ENCODE assay signal across 5 cellular contexts in the genomic region with DNA sequence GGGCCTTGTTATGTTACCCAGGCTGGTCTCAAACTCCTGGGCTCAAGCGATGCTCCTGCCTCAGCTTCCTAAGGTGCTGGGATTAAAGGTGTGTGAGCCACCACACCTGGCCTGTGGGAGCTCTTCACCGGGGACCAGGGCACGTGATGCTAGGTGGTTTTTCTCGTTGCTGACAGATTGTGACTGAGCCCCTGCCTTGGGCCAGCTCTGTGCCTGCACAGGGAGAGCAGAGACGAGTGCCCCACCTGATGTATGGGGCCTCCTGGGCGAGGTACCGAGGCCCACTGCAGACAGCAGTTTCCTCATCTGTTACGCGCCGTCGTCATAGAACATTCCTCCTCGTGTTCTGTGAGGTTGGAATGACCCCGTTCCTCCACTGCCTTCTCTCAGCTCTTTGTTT.
"Had no signal": no experiment of that assay in that cellular context is flagged by ENCODE, and none has a peak within 500 bp of the region (broad histone marks: within the 10 kb centered on the region; RNA-seq: fewer than 3 reads in every experiment).

No MANE protein-coding gene starts in this region.

- H3K27ac ChIP-seq: HL-60 had no signal

- H3K4me3 Mint-ChIP-seq: IgD-negative memory B cell had no signal

- H3K4me3 ChIP-seq: K562 had no signal

- ATAC-seq: HepG2, K562 had no signal

- H3K27me3 Mint-ChIP-seq: IgD-negative memory B cell had no signal

- H3K9me3 Mint-ChIP-seq: IgD-negative memory B cell had no signal

- DNase-seq: IMR-90 had no signal
